12 cellular contexts compared by ENCODE assay signal in the genomic region with DNA sequence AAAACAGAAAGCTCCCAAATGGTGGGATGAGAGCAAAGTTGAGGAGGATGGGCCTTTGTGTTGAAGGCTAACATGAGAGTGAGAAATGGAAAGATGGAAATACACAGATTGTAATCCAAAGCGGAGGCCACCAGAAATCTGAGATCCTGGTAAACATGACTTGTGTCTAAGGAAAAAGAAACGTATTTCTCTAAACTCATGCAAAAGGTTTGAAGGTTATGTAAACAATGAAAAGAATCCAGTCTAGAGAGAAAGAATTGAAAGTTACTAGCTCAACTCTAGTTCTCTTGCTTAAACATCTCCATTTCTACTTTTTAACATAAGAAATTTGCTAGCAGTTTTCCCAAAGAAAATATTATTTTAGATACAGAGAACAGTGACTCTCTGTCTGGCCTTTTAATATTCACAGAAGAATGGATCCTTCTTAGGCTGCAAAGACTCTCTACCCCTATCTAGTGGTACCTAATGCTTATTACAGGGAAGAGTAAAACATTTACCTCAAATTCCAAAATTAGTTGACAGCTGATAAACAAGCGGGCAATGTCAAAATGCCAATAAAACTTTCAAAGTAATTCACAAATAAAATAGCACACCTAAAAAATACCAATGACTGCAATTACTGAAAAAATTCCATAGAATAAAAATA.
DNase-seq lines count a peak whose midpoint lies in the region; ATAC-seq, FAIRE-seq and TF ChIP-seq lines count a peak whose summit lies in the region.
"Had no signal": no experiment of that assay in that cellular context is flagged by ENCODE, and none has a peak within 500 bp of the region (broad histone marks: within the 10 kb centered on the region; RNA-seq: fewer than 3 reads in every experiment).

No MANE protein-coding gene starts in this region.

- H3K9me3 Mint-ChIP-seq in astrocyte (ENCODE audit: unreplicated experiment) = no peaks in the 10 kb centered on the region

- H2BK120ac ChIP-seq in mesenchymal stem cell (ENCODE audit: low read depth, low read length) = no peak overlapping the region

- POLR2A ChIA-PET in GM10248 (lab: Yijun Ruan, JAX) = no interaction called here

- no peaks in the 10 kb centered on the region for H4K20me1 ChIP-seq in astrocyte (ENCODE audit: insufficient read depth, low read length)

- no peaks in the 10 kb centered on the region for H3K36me3 Mint-ChIP-seq in astrocyte (ENCODE audit: low read depth, unreplicated experiment)

- H3K4ac ChIP-seq in mesenchymal stem cell (ENCODE audit: low read depth in 1 of 2, low read length in 2 of 2) = no peak overlapping the region

- WGBS in mesenchymal stem cell = 77% methylated on average over 2 of the region's 3 CpGs

- no peak overlapping the region for H3K9ac ChIP-seq in astrocyte (ENCODE audit: low read length)
- H3K9ac ChIP-seq in mesenchymal stem cell (ENCODE audit: low read length) = no peak overlapping the region

- H3K27ac ChIP-seq in astrocyte (ENCODE audit: low read depth, low read length) (no peak overlapping the region), mesenchymal stem cell (ENCODE audit: low read length, poor library complexity, severe bottlenecking) (no peak overlapping the region)
- H3K27ac ChIP-seq: neutrophil had no signal

- FAIRE-seq in astrocyte (lab: Jason Lieb, UNC) = no peak

- no peak overlapping the region for H3K18ac ChIP-seq in mesenchymal stem cell (ENCODE audit: low read depth in 1 of 2, low read length in 2 of 2)

- no peak overlapping the region for H3K4me3 Mint-ChIP-seq in astrocyte (ENCODE audit: unreplicated experiment)
- H3K4me3 Mint-ChIP-seq: central memory CD8-positive, alpha-beta T cell had no signal

- no peaks in the 10 kb centered on the region for H3K79me2 ChIP-seq in astrocyte (ENCODE audit: insufficient read depth, low read length)

- no peak overlapping the region for H3K4me2 ChIP-seq in astrocyte (ENCODE audit: low read length)
- no peak overlapping the region for H3K4me2 ChIP-seq in mesenchymal stem cell (ENCODE audit: low read length, poor library complexity, severe bottlenecking)

- H3K4me3 ChIP-seq in astrocyte (ENCODE audit: insufficient read depth, low read depth, low read length) = no peak overlapping the region
- no peak overlapping the region for H3K4me3 ChIP-seq in mesenchymal stem cell (ENCODE audit: insufficient read depth in 1 of 2, low read depth in 1 of 2, low read length in 2 of 2)

- H2BK12ac ChIP-seq in mesenchymal stem cell (ENCODE audit: low read length in 2 of 2) = no peak overlapping the region

- H3K9me3 ChIP-seq in astrocyte (ENCODE audit: insufficient read depth, low read depth, low read length) = no peaks in the 10 kb centered on the region
- H3K9me3 ChIP-seq in mesenchymal stem cell (ENCODE audit: control insufficient read depth, low read length) = no peaks in the 10 kb centered on the region
- H3K9me3 ChIP-seq: neutrophil had no signal

- H4K8ac ChIP-seq in mesenchymal stem cell (ENCODE audit: low read length) = no peak overlapping the region

- TF ChIP-seq CTCF in GM10248 (IDR thresholded peaks at IDR 0.05; ENCODE audit: control extremely low read depth, extremely low read depth, low read depth, missing control alignments) (peak; percentile 12), astrocyte (IDR thresholded peaks at IDR 0.05; ENCODE audit: insufficient read depth, low read depth, low read length) (peak; percentile 25)

- H3K27me3 ChIP-seq in astrocyte (ENCODE audit: insufficient read depth, low read length) (no peaks in the 10 kb centered on the region), mesenchymal stem cell (ENCODE audit: control insufficient read depth in 1 of 2, insufficient read depth in 1 of 2, low read length in 2 of 2) (no peaks in the 10 kb centered on the region)
- H3K27me3 ChIP-seq: neutrophil had no signal

- H3K23ac ChIP-seq in mesenchymal stem cell (ENCODE audit: low read length in 2 of 2) = no peak overlapping the region

- no peaks in the 10 kb centered on the region for H3K4me1 Mint-ChIP-seq in astrocyte (ENCODE audit: low read depth, unreplicated experiment)
- H3K4me1 Mint-ChIP-seq: central memory CD8-positive, alpha-beta T cell had no signal

- H2AK5ac ChIP-seq in mesenchymal stem cell (ENCODE audit: low read length, severe bottlenecking) = no peak overlapping the region

- DNase-seq in GM10248 (ENCODE audit: extremely low spot score) (no peak), Kasumi-1 (lab: John Stamatoyannopoulos, UW) (peak; percentile 37 to 62), astrocyte (ENCODE audit: low read depth) (no peak), mesenchymal stem cell (peak; percentile 38), HuH-7.5 (ENCODE audit: low spot score) (no peak), amygdala (lab: John Stamatoyannopoulos, UW) (no peak)
- DNase-seq: NCI-H1092, SHP77 had no signal

- no peak overlapping the region for H3K14ac ChIP-seq in mesenchymal stem cell (ENCODE audit: low read length in 2 of 2)

- H2AFZ ChIP-seq in astrocyte (ENCODE audit: low read depth, low read length) (no peak overlapping the region), mesenchymal stem cell (ENCODE audit: low read depth, low read length) (no peak overlapping the region)

- H3K79me1 ChIP-seq in mesenchymal stem cell (replicated peaks; ENCODE audit: low read length, poor library complexity, severe bottlenecking) = no peaks in the 10 kb centered on the region

- CTCF ChIA-PET in GM10248 (lab: Yijun Ruan, JAX) = no interaction called here

- H3K4me1 ChIP-seq in astrocyte (ENCODE audit: insufficient read depth, low read length) (no peaks in the 10 kb centered on the region), mesenchymal stem cell (ENCODE audit: control insufficient read depth, insufficient read depth, low read depth, low read length) (no peaks in the 10 kb centered on the region)

- no peak overlapping the region for H2BK15ac ChIP-seq in mesenchymal stem cell (ENCODE audit: low read depth, poor library complexity, severe bottlenecking)

- no peak overlapping the region for H2BK5ac ChIP-seq in mesenchymal stem cell (ENCODE audit: low read depth, low read length, poor library complexity, severe bottlenecking)

- H4K91ac ChIP-seq in mesenchymal stem cell (ENCODE audit: low read length) = no peak overlapping the region

- no peak overlapping the region for H3K27ac Mint-ChIP-seq in astrocyte (ENCODE audit: unreplicated experiment)

- no peaks in the 10 kb centered on the region for H3K36me3 ChIP-seq in astrocyte (ENCODE audit: insufficient read depth, low read length)
- H3K36me3 ChIP-seq in mesenchymal stem cell (ENCODE audit: control insufficient read depth in 1 of 2, insufficient read depth in 2 of 2, low read depth in 1 of 2, low read length in 2 of 2) = no peaks in the 10 kb centered on the region
- H3K36me3 ChIP-seq: neutrophil had no signal

- ATAC-seq in GM19395 (IDR thresholded peaks at IDR 0.05; ENCODE audit: unreplicated experiment) = no peak
- no peak for ATAC-seq in GM18858 (IDR thresholded peaks at IDR 0.05; ENCODE audit: unreplicated experiment)

- H3K27me3 Mint-ChIP-seq in astrocyte (ENCODE audit: low read depth, unreplicated experiment) = no peaks in the 10 kb centered on the region
- H3K27me3 Mint-ChIP-seq: central memory CD8-positive, alpha-beta T cell had no signal

Comparison
In these comparisons a context has a peak if more than half of its experiments do, and no peak if none do; other contexts are left out.
1. DNase-seq: peak in Kasumi-1 (2 of 2) and mesenchymal stem cell (single experiment); none in GM10248 (single experiment), astrocyte (single experiment), HuH-7.5 (single experiment) and amygdala (0 of 56).